Comparison of ENCODE assay signal across 2 cellular contexts in the genomic region with DNA sequence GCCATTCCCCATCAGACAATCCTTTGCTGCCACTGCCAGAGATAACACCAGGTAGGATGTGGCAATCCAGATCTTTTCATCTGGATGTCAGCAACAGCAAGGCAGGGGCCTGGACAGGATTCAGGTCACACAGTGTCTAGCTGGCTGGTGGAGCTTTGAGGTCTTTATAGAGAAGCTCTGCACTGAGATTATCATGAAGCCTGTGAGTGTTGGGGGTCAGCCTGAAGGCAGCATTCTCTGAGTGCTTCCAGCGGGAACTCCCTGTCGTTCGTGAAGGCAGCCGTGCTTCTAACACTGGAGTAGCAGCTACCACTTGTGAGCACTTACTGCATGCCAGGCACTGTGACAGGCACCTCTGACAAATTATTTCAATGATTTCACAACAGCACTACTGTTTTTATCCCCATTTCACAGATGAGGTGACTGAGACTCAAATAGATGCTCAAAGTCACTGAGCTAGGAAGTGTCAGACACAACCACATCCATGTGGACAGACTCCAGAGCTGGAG.
A peak's percentile ranks its signal among the peaks of the same experiment; 100 is the strongest.
TF ChIP-seq lines count a peak whose summit lies in the region.

No MANE protein-coding gene starts in this region.

TF ChIP-seq in SK-N-SH, 30 proteins besides CTCF, POLR2A, EP300 and RAD21:
- TF ChIP-seq REST (IDR thresholded peaks at IDR 0.05; ENCODE audit: low read depth, low read length) (no peak), GATA2 (CRISPR knock-in tag; IDR thresholded peaks at IDR 0.05) (0 out of 2 replicates have a peak, but pooled peaks have one; percentile 13)
- TF ChIP-seq, protein P1, sequence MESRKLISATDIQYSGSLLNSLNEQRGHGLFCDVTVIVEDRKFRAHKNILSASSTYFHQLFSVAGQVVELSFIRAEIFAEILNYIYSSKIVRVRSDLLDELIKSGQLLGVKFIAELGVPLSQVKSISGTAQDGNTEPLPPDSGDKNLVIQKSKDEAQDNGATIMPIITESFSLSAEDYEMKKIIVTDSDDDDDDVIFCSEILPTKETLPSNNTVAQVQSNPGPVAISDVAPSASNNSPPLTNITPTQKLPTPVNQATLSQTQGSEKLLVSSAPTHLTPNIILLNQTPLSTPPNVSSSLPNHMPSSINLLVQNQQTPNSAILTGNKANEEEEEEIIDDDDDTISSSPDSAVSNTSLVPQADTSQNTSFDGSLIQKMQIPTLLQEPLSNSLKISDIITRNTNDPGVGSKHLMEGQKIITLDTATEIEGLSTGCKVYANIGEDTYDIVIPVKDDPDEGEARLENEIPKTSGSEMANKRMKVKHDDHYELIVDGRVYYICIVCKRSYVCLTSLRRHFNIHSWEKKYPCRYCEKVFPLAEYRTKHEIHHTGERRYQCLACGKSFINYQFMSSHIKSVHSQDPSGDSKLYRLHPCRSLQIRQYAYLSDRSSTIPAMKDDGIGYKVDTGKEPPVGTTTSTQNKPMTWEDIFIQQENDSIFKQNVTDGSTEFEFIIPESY (IDR thresholded peaks at IDR 0.05; ENCODE audit: borderline replicate concordance, low read depth): no peak

TF ChIP-seq in SK-N-SH treated with all-trans-retinoic acid at 6 μM for 48 hours, 23 proteins besides CTCF, POLR2A, EP300 and RAD21 (continued from another document):
- TF ChIP-seq ZNF8 (CRISPR knock-in tag; IDR thresholded peaks at IDR 0.05) (no peak), ESRRG (CRISPR knock-in tag; IDR thresholded peaks at IDR 0.05) (no peak)
